Comparison of ENCODE assay signal across 21 cellular contexts in the genomic region with DNA sequence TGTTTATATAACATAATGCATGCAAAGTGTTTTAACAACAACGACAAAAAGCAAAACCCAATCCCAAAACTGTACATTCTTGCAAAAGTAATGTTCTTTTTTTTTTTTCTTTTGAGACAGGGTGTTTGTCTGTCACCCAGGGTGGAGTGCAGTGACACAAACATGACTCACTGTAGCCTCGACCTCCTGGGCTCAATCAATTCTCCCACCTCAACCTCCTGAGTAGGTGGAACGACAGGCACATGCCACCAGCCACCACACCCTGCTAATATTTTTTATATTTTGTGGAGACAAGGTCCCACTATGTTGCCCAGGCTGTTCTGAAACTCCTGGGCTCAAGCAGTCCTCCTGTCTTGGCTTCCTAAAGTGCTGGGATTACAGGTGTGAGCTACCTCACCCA. TPM values are rescaled to one million over a fixed set of nuclear protein-coding genes. Genes with fewer than 3 reads are reported as not detected.
A peak's percentile ranks its signal among the peaks of the same experiment; 100 is the strongest.
DNase-seq lines count a peak whose midpoint lies in the region; ATAC-seq and TF ChIP-seq lines count a peak whose summit lies in the region.
"Had no signal": no experiment of that assay in that cellular context is flagged by ENCODE, and none has a peak within 500 bp of the region (broad histone marks: within the 10 kb centered on the region; RNA-seq: fewer than 3 reads in every experiment).

No MANE protein-coding gene starts in this region.

- no peak overlapping the region for H3K4me3 ChIP-seq in PC-9
- H3K4me3 ChIP-seq in esophagus squamous epithelium, result no peak overlapping the region
- H3K4me3 ChIP-seq: breast epithelium, left lung, spleen, uterus had no signal

- no peak overlapping the region for H3K27ac Mint-ChIP-seq in activated naive CD8-positive, alpha-beta T cell treated with anti-CD3 and anti-CD28 coated beads, Interleukin-2, amount 50 U/mL, for 24 hours

- DNase-seq in activated T-cell treated with anti-CD3 and anti-CD28 coated beads, Interleukin-2, amount 50 U/mL, for 48 hours, result peak; percentile 24 to 48
- no peak for DNase-seq in activated T-cell treated with anti-CD3 and anti-CD28 coated beads for 4 hours
- DNase-seq in PC-9, result peak; percentile 46 to 57
- DNase-seq in activated naive CD8-positive, alpha-beta T cell treated with anti-CD3 and anti-CD28 coated beads, Interleukin-2, amount 50 U/mL, for 24 hours, result peak; percentile 32
- peak; percentile 15 to 29 for DNase-seq in stimulated activated CD8-positive, alpha-beta memory T cell treated with anti-CD3 and anti-CD28 coated beads, Interleukin-7, amount 100 ng/mL, for 48 hours (ENCODE audit: extremely low read depth in 1 of 2, low read depth in 1 of 2)
- no peak for DNase-seq in GM13976 (ENCODE audit: low spot score)
- DNase-seq in esophagus squamous epithelium (lab: John Stamatoyannopoulos, UW), result no peak
- DNase-seq in NCI-H69 (lab: John Stamatoyannopoulos, UW), result no peak
- DNase-seq: dermis blood vessel endothelial cell, EL, foreskin melanocyte, left lung, midbrain, MV-4-11, NCI-H187, NCI-H2227 treated with DMSO at 0.1 percent for 48 hours, spleen, uterus had no signal

- H3K27me3 ChIP-seq in PC-9 (ENCODE audit: insufficient read depth, low read depth), result no peaks in the 10 kb centered on the region
- no peaks in the 10 kb centered on the region for H3K27me3 ChIP-seq in esophagus squamous epithelium
- H3K27me3 ChIP-seq: breast epithelium, left lung, uterus had no signal

- H3K9me3 ChIP-seq in PC-9 (ENCODE audit: insufficient read depth, low read depth), result no peaks in the 10 kb centered on the region
- no peaks in the 10 kb centered on the region for H3K9me3 ChIP-seq in esophagus squamous epithelium
- H3K9me3 ChIP-seq: breast epithelium, left lung, spleen, uterus had no signal

- in situ Hi-C loops in GM13976 (cut with MboI; ENCODE audit: low sequenced_read_pairs, unreplicated experiment), result no loop called here

- 0 out of 2 replicates have a peak, but pooled peaks cover 4% of the 10 kb centered on the region for H3F3A ChIP-seq in PC-9 (ENCODE audit: insufficient read depth, low read depth)

- H3K36me3 ChIP-seq in PC-9 (ENCODE audit: low read depth) (no peaks in the 10 kb centered on the region), esophagus squamous epithelium (no peaks in the 10 kb centered on the region)
- H3K36me3 ChIP-seq: breast epithelium, left lung, spleen, uterus had no signal

- POLR2A ChIA-PET in PC-9 (lab: Charles Lee; ENCODE audit: unreplicated experiment), result no interaction called here

- H3K9me2 ChIP-seq in PC-9 (ENCODE audit: insufficient read depth), result no peaks in the 10 kb centered on the region

- TF ChIP-seq POLR2A in esophagus squamous epithelium (IDR thresholded peaks at IDR 0.05), result no peak

- ATAC-seq in activated naive CD8-positive, alpha-beta T cell treated with anti-CD3 and anti-CD28 coated beads, Interleukin-2, amount 50 U/mL, for 24 hours, result peak; percentile 85
- ATAC-seq: left lung had no signal

- H3K4me3 Mint-ChIP-seq in activated naive CD8-positive, alpha-beta T cell treated with anti-CD3 and anti-CD28 coated beads, Interleukin-2, amount 50 U/mL, for 24 hours, result no peak overlapping the region

- H2AFZ ChIP-seq in PC-9, result 0 out of 2 replicates have a peak overlapping the region, but pooled peaks have one; percentile 29

- BruUV-seq in PC-9 (replicated peaks; lab: Mats Ljungman, UMichigan), result no TSS peak

- no peaks in the 10 kb centered on the region for H3K79me2 ChIP-seq in PC-9 (ENCODE audit: low read depth)

- H4K20me1 ChIP-seq in PC-9 (ENCODE audit: insufficient read depth), result no peaks in the 10 kb centered on the region

- peaks cover 4% of the 10 kb centered on the region for H3K9me3 Mint-ChIP-seq in activated naive CD8-positive, alpha-beta T cell treated with anti-CD3 and anti-CD28 coated beads, Interleukin-2, amount 50 U/mL, for 24 hours

- CTCF ChIA-PET in PC-9 (lab: Charles Lee), result no interaction called here

- H3K4me2 ChIP-seq in PC-9, result peak overlapping the region; percentile 28

- peaks cover 49% of the 10 kb centered on the region for H3K4me1 Mint-ChIP-seq in activated naive CD8-positive, alpha-beta T cell treated with anti-CD3 and anti-CD28 coated beads, Interleukin-2, amount 50 U/mL, for 24 hours

- peak overlapping the region; percentile 54 for H3K27ac ChIP-seq in PC-9
- no peak overlapping the region for H3K27ac ChIP-seq in esophagus squamous epithelium
- H3K27ac ChIP-seq: breast epithelium, epithelial cell of prostate, left lung, RWPE1, spleen, uterus had no signal

- no peak for TF ChIP-seq CTCF in PC-9 (conservative IDR thresholded peaks at IDR 0.05)
- TF ChIP-seq CTCF in GM13976 (IDR thresholded peaks at IDR 0.05; ENCODE audit: borderline replicate concordance, control extremely low read depth, extremely low read depth, insufficient read depth, missing control alignments), result no peak
- TF ChIP-seq CTCF in esophagus squamous epithelium (IDR thresholded peaks at IDR 0.05), result no peak

- intact Hi-C loops in PC-9 (cut with micrococcal nuclease; ENCODE audit: unreplicated experiment), result no loop called here
- intact Hi-C loops in esophagus squamous epithelium (cut with DNase I), result no loop called here

- 34 to 44% methylated on average over 3 of the region's 3 CpGs for WGBS in esophagus squamous epithelium, 2 donors

- no peaks in the 10 kb centered on the region for H3K27me3 Mint-ChIP-seq in activated naive CD8-positive, alpha-beta T cell treated with anti-CD3 and anti-CD28 coated beads, Interleukin-2, amount 50 U/mL, for 24 hours

- H3K36me3 Mint-ChIP-seq in activated naive CD8-positive, alpha-beta T cell treated with anti-CD3 and anti-CD28 coated beads, Interleukin-2, amount 50 U/mL, for 24 hours (ENCODE audit: low read depth), result peaks cover 2% of the 10 kb centered on the region

- H3K4me1 ChIP-seq in PC-9 (replicated peaks; ENCODE audit: insufficient read depth) (peaks cover 20% of the 10 kb centered on the region), esophagus squamous epithelium (no peaks in the 10 kb centered on the region)
- H3K4me1 ChIP-seq: breast epithelium, left lung, spleen, uterus had no signal

RNA-seq across cellular contexts. Expression of gene HAVCR1, which starts 13.6 kb away (rescaled TPM):
- total RNA-seq in PC-9 (2021), result not detected in 2 replicates
- under 1 TPM in 1 of 4 donors, not detected in 3; 0.19 TPM for total RNA-seq in esophagus squamous epithelium

RNA-seq across cellular contexts. Expression of gene HAVCR2, which starts 36.3 kb away (rescaled TPM):
- total RNA-seq in PC-9 (2021) (0.25 TPM in 1 of 2 replicates, not detected in the other), esophagus squamous epithelium (1 to 10 TPM in 3 of 4 donors, under 1 TPM in 1; 0.45 to 5.3 (median 3.5) TPM)

Comparison
In these comparisons a context has a peak if more than half of its experiments do, and no peak if none do; other contexts are left out.
1. DNase-seq: peak in activated T-cell treated with anti-CD3 and anti-CD28 coated beads, Interleukin-2, amount 50 U/mL, for 48 hours (2 of 2), PC-9 (2 of 2), activated naive CD8-positive, alpha-beta T cell treated with anti-CD3 and anti-CD28 coated beads, Interleukin-2, amount 50 U/mL, for 24 hours (single experiment) and stimulated activated CD8-positive, alpha-beta memory T cell treated with anti-CD3 and anti-CD28 coated beads, Interleukin-7, amount 100 ng/mL, for 48 hours (2 of 2); none in activated T-cell treated with anti-CD3 and anti-CD28 coated beads for 4 hours (single experiment), GM13976 (single experiment), esophagus squamous epithelium (single experiment) and NCI-H69 (single experiment).